Comparison of ENCODE assay signal across 27 cellular contexts in the genomic region with DNA sequence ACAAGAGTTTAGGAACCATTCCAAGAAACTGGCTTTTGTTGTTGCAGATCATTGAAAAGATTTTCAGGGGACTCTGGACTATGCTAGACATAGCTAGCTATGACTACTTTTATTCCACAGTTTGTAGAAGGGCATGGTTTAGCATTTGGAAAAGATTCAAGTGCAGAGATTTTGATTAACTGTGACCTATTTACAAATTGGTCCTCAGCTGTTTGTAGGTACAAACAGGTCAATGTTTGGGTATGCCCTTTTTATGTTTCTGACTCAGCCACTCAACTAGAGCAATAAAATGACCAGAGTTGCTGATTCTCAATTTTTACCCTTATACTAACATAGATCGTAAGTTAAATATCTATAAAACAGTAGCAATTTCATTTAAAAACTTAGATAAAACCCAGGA.
DNase-seq lines count a peak whose midpoint lies in the region; ATAC-seq and TF ChIP-seq lines count a peak whose summit lies in the region.
"Had no signal": no experiment of that assay in that cellular context is flagged by ENCODE, and none has a peak within 500 bp of the region (broad histone marks: within the 10 kb centered on the region; RNA-seq: fewer than 3 reads in every experiment).

No MANE protein-coding gene starts in this region.

- intact Hi-C loops in tibial artery (cut with DNase I; ENCODE audit: low total_unique reads) = no loop called here

- H3K27ac ChIP-seq in HEK293 (ENCODE audit: extremely low read depth, low read depth, low read length) = no peak overlapping the region
- peak overlapping the region; percentile 82 for H3K27ac ChIP-seq in brain microvascular endothelial cell
- H3K27ac ChIP-seq in tibial artery = peak overlapping the region; percentile 76 to 87
- H3K27ac ChIP-seq: KMS-11, lower lobe of right lung, SK-N-MC had no signal

- CTCF ChIA-PET in HEK293 (lab: Yijun Ruan, JAX) = no interaction called here

- H3K9me3 ChIP-seq in HEK293 (ENCODE audit: control insufficient read depth, insufficient read depth, low read depth, low read length) (no peaks in the 10 kb centered on the region), tibial artery (no peaks in the 10 kb centered on the region)
- H3K9me3 ChIP-seq: lower lobe of right lung, right lobe of liver had no signal

- H3K27ac Mint-ChIP-seq in nephron = peak overlapping the region; percentile 72 to 87 (median 79)
- H3K27ac Mint-ChIP-seq in activated naive CD8-positive, alpha-beta T cell treated with anti-CD3 and anti-CD28 coated beads, Interleukin-2, amount 50 U/mL, for 24 hours = no peak overlapping the region
- H3K27ac Mint-ChIP-seq: activated naive CD4-positive, alpha-beta T cell treated with anti-CD3 and anti-CD28 coated beads, Interleukin-2, amount 50 U/mL, for 24 hours had no signal

- H3K4me3 ChIP-seq in HEK293 (ENCODE audit: low read depth, low read length) = no peak overlapping the region
- H3K4me3 ChIP-seq in brain microvascular endothelial cell (ENCODE audit: low read depth, low read length) = no peak overlapping the region
- no peak overlapping the region for H3K4me3 ChIP-seq in tibial artery
- H3K4me3 ChIP-seq: dorsolateral prefrontal cortex, lower lobe of right lung, right lobe of liver, SK-N-MC had no signal

- H3K27me3 ChIP-seq in brain microvascular endothelial cell (replicated peaks) (no peaks in the 10 kb centered on the region), tibial artery (no peaks in the 10 kb centered on the region)
- H3K27me3 ChIP-seq: dorsolateral prefrontal cortex, right lobe of liver had no signal

- peaks cover 45% of the 10 kb centered on the region for H3K4me1 Mint-ChIP-seq in nephron
- H3K4me1 Mint-ChIP-seq in activated naive CD8-positive, alpha-beta T cell treated with anti-CD3 and anti-CD28 coated beads, Interleukin-2, amount 50 U/mL, for 24 hours = no peaks in the 10 kb centered on the region
- H3K4me1 Mint-ChIP-seq: activated naive CD4-positive, alpha-beta T cell treated with anti-CD3 and anti-CD28 coated beads, Interleukin-2, amount 50 U/mL, for 24 hours had no signal

- POLR2A ChIA-PET in HEK293 (lab: Yijun Ruan, JAX) = no interaction called here

- no peak for DNase-seq in brain microvascular endothelial cell
- no peak for DNase-seq in tibial artery
- DNase-seq in activated naive CD8-positive, alpha-beta T cell treated with anti-CD3 and anti-CD28 coated beads, Interleukin-2, amount 50 U/mL, for 24 hours = no peak
- no peak for DNase-seq in MV-4-11 (lab: John Stamatoyannopoulos, UW)
- DNase-seq: activated CD4-positive, alpha-beta T cell treated with anti-CD3 and anti-CD28 coated beads, Interleukin-2, amount 50 U/mL, for 48 hours; activated CD8-positive, alpha-beta memory T cell treated with anti-CD3 and anti-CD28 coated beads, Interleukin-2, amount 50 U/mL, for 48 hours; Calu3; central memory CD4-positive, alpha-beta T cell; dorsolateral prefrontal cortex; lower lobe of right lung; NCI-H1436; NCI-H2081 treated with DMSO at 0.1 percent for 48 hours; NCI-H774; posterior cingulate gyrus; right lobe of liver; RPMI8226; stimulated activated CD4-positive, alpha-beta T cell treated with anti-CD3 and anti-CD28 coated beads, Interleukin-15, amount 100 ng/mL, for 24 hours; stimulated activated naive CD4-positive, alpha-beta T cell treated with Interleukin-2 at 50 U/mL for 16 hours had no signal

- H3K27me3 Mint-ChIP-seq in nephron (ENCODE audit: low read depth) = no peaks in the 10 kb centered on the region
- H3K27me3 Mint-ChIP-seq in activated naive CD8-positive, alpha-beta T cell treated with anti-CD3 and anti-CD28 coated beads, Interleukin-2, amount 50 U/mL, for 24 hours = peaks cover 4% of the 10 kb centered on the region

- no peaks in the 10 kb centered on the region for H3K9me3 Mint-ChIP-seq in nephron
- H3K9me3 Mint-ChIP-seq in activated naive CD8-positive, alpha-beta T cell treated with anti-CD3 and anti-CD28 coated beads, Interleukin-2, amount 50 U/mL, for 24 hours = no peaks in the 10 kb centered on the region
- H3K9me3 Mint-ChIP-seq: activated naive CD4-positive, alpha-beta T cell treated with anti-CD3 and anti-CD28 coated beads, Interleukin-2, amount 50 U/mL, for 24 hours had no signal

- H3K36me3 ChIP-seq in HEK293 (ENCODE audit: control insufficient read depth in 2 of 2, insufficient read depth in 1 of 2, low read length in 2 of 2) (no peaks in the 10 kb centered on the region), brain microvascular endothelial cell (replicated peaks) (peaks cover 37% of the 10 kb centered on the region), tibial artery (peaks cover 0 to 5% (median 0%) of the 10 kb centered on the region in 3 donors)
- H3K36me3 ChIP-seq: lower lobe of right lung, right lobe of liver had no signal

- no peak overlapping the region for H3K4me3 Mint-ChIP-seq in nephron
- H3K4me3 Mint-ChIP-seq in activated naive CD8-positive, alpha-beta T cell treated with anti-CD3 and anti-CD28 coated beads, Interleukin-2, amount 50 U/mL, for 24 hours = no peak overlapping the region
- H3K4me3 Mint-ChIP-seq: activated naive CD4-positive, alpha-beta T cell treated with anti-CD3 and anti-CD28 coated beads, Interleukin-2, amount 50 U/mL, for 24 hours; CD14-positive monocyte had no signal

- in situ Hi-C loops in brain microvascular endothelial cell (cut with HindIII; ENCODE audit: low pct_ligation_motif_present, low sequenced_read_pairs) = no loop called here

- no peak for TF ChIP-seq CTCF in HEK293 (tag by site-specific recombination; IDR thresholded peaks at IDR 0.05)
- TF ChIP-seq CTCF in brain microvascular endothelial cell (IDR thresholded peaks at IDR 0.05; ENCODE audit: low read depth, low read length, missing control alignments) = no peak
- TF ChIP-seq CTCF in nephron (IDR thresholded peaks at IDR 0.05; ENCODE audit: unreplicated experiment in 3 of 3) = no peak
- no peak for TF ChIP-seq CTCF in tibial artery (IDR thresholded peaks at IDR 0.05)

- peaks cover 23% of the 10 kb centered on the region for H3K36me3 Mint-ChIP-seq in nephron (ENCODE audit: low read depth)
- H3K36me3 Mint-ChIP-seq in activated naive CD8-positive, alpha-beta T cell treated with anti-CD3 and anti-CD28 coated beads, Interleukin-2, amount 50 U/mL, for 24 hours (ENCODE audit: low read depth) = no peaks in the 10 kb centered on the region
- H3K36me3 Mint-ChIP-seq: activated naive CD4-positive, alpha-beta T cell treated with anti-CD3 and anti-CD28 coated beads, Interleukin-2, amount 50 U/mL, for 24 hours had no signal

- no peak for ATAC-seq in activated naive CD8-positive, alpha-beta T cell treated with anti-CD3 and anti-CD28 coated beads, Interleukin-2, amount 50 U/mL, for 24 hours
- ATAC-seq in HG02840 (IDR thresholded peaks at IDR 0.05; ENCODE audit: low FRiP score, unreplicated experiment) = no peak
- ATAC-seq: activated CD4-positive, CD25-positive, alpha-beta regulatory T cell treated with anti-CD3 and anti-CD28 coated beads, Interleukin-2, amount 50 U/mL, for 24 hours; HCT116; lower lobe of right lung; right lobe of liver had no signal

- H3K4me1 ChIP-seq in HEK293 (ENCODE audit: control insufficient read depth, insufficient read depth, low read length) = peaks cover 11% of the 10 kb centered on the region
- peaks cover 0 to 97% (median 59%) of the 10 kb centered on the region in 4 donors for H3K4me1 ChIP-seq in tibial artery
- H3K4me1 ChIP-seq: right lobe of liver had no signal

TF ChIP-seq in HEK293, 187 proteins besides CTCF, POLR2A, EP300 and RAD21:
- no peak for TF ChIP-seq MEIS1 (CRISPR knock-in tag; IDR thresholded peaks at IDR 0.05; ENCODE audit: borderline replicate concordance)
- TF ChIP-seq, protein P1, sequence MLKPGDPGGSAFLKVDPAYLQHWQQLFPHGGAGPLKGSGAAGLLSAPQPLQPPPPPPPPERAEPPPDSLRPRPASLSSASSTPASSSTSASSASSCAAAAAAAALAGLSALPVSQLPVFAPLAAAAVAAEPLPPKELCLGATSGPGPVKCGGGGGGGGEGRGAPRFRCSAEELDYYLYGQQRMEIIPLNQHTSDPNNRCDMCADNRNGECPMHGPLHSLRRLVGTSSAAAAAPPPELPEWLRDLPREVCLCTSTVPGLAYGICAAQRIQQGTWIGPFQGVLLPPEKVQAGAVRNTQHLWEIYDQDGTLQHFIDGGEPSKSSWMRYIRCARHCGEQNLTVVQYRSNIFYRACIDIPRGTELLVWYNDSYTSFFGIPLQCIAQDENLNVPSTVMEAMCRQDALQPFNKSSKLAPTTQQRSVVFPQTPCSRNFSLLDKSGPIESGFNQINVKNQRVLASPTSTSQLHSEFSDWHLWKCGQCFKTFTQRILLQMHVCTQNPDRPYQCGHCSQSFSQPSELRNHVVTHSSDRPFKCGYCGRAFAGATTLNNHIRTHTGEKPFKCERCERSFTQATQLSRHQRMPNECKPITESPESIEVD (tag by site-specific recombination; IDR thresholded peaks at IDR 0.05) = peak; percentile 7; the same call in 1 of the 2 replicates
- TF ChIP-seq WT1 (tag by site-specific recombination; IDR thresholded peaks at IDR 0.05) = no peak
- TF ChIP-seq FEZF1 (tag by site-specific recombination; IDR thresholded peaks at IDR 0.05) = peak; percentile 56; the same call in 1 of the 2 replicates
- TF ChIP-seq ZIC2 (tag by site-specific recombination; IDR thresholded peaks at IDR 0.05) = no peak
- no peak for TF ChIP-seq BCL11B (tag by site-specific recombination; IDR thresholded peaks at IDR 0.05; ENCODE audit: low read depth)
